8 cellular contexts compared by ENCODE assay signal in genomic region chr15:67884514-67885225, GRCh38. TPM values are rescaled to one million over a fixed set of nuclear protein-coding genes. Genes with fewer than 3 reads are reported as not detected.
DNase-seq lines count a peak whose midpoint lies in the region; ATAC-seq and TF ChIP-seq lines count a peak whose summit lies in the region.

No MANE protein-coding gene starts in this region.

- peaks cover under 1% of the 10 kb centered on the region for H3K36me3 Mint-ChIP-seq in activated naive CD4-positive, alpha-beta T cell treated with anti-CD3 and anti-CD28 coated beads, Interleukin-2, amount 50 U/mL, for 24 hours

- H3K27ac ChIP-seq in temporal lobe (ENCODE audit: low read depth, low read length): peak overlapping the region; percentile 59

- H3K9me3 Mint-ChIP-seq in activated naive CD4-positive, alpha-beta T cell treated with anti-CD3 and anti-CD28 coated beads, Interleukin-2, amount 50 U/mL, for 24 hours: peaks cover 3% of the 10 kb centered on the region

- no peak overlapping the region for H3K27ac Mint-ChIP-seq in activated naive CD4-positive, alpha-beta T cell treated with anti-CD3 and anti-CD28 coated beads, Interleukin-2, amount 50 U/mL, for 24 hours

- H3K4me3 Mint-ChIP-seq in activated naive CD4-positive, alpha-beta T cell treated with anti-CD3 and anti-CD28 coated beads, Interleukin-2, amount 50 U/mL, for 24 hours: peak overlapping the region; percentile 60

- TF ChIP-seq CTCF in AG10803 (conservative IDR thresholded peaks at IDR 0.05; ENCODE audit: low read length): no peak

- peaks cover 9% of the 10 kb centered on the region for H3K27me3 Mint-ChIP-seq in activated naive CD4-positive, alpha-beta T cell treated with anti-CD3 and anti-CD28 coated beads, Interleukin-2, amount 50 U/mL, for 24 hours

- peak; percentile 44 for ATAC-seq in HG02678 (IDR thresholded peaks at IDR 0.05; ENCODE audit: unreplicated experiment)
- no peak for ATAC-seq in GM18502 (IDR thresholded peaks at IDR 0.05; ENCODE audit: poor library complexity, unreplicated experiment)

- DNase-seq in AG10803 (ENCODE audit: low read depth) (peak; percentile 36), SK-MEL-5 (ENCODE audit: low read depth, low spot score) (peak; percentile 65), head of caudate nucleus (peak; percentile 50 to 89 (median 77)), occipital lobe (lab: John Stamatoyannopoulos, UW) (peak; percentile 54)

- in situ Hi-C loops in SK-MEL-5 (cut with HindIII; ENCODE audit: low pct_unique_long_range_greater_than_20kb, low sequenced_read_pairs): no loop called here

- H3K4me1 Mint-ChIP-seq in activated naive CD4-positive, alpha-beta T cell treated with anti-CD3 and anti-CD28 coated beads, Interleukin-2, amount 50 U/mL, for 24 hours: peaks cover 28% of the 10 kb centered on the region

- intact Hi-C loops in head of caudate nucleus (cut with DNase I): no loop called here

- H3K4me3 ChIP-seq in AG10803 (ENCODE audit: low read length): peak overlapping the region; percentile 64

RNA-seq across cellular contexts. Expression of gene RNU6-1, which starts 44.8 kb away (rescaled TPM):
- total RNA-seq in SK-MEL-5 (2014; rRNA removed; shearing (Covaris generic)): not detected in 2 replicates
- polyA plus RNA-seq in SK-MEL-5 (2015; cell fraction: cytosol; rRNA removed): not detected in 2 replicates
- polyA plus RNA-seq in SK-MEL-5 (2015; cell fraction: nucleus; rRNA removed): not detected in 2 replicates
- total RNA-seq in occipital lobe (not detected), temporal lobe (not detected)

RNA-seq across cellular contexts. Expression of gene SKOR1, which starts 59.4 kb away (rescaled TPM):
- total RNA-seq in SK-MEL-5 (2014; rRNA removed; shearing (Covaris generic)): 0.03 TPM in 1 of 2 replicates, not detected in the other
- polyA plus RNA-seq in SK-MEL-5 (2015; cell fraction: cytosol; rRNA removed): 0.11 and 0.14 TPM in 2 replicates
- 0.39 TPM in 1 of 2 replicates, not detected in the other for polyA plus RNA-seq in SK-MEL-5 (2015; cell fraction: nucleus; rRNA removed)
- 0.16 TPM for total RNA-seq in occipital lobe
- total RNA-seq in temporal lobe: 0.25 TPM
